Comparison of ENCODE assay signal across 1 cellular context in the genomic region with DNA sequence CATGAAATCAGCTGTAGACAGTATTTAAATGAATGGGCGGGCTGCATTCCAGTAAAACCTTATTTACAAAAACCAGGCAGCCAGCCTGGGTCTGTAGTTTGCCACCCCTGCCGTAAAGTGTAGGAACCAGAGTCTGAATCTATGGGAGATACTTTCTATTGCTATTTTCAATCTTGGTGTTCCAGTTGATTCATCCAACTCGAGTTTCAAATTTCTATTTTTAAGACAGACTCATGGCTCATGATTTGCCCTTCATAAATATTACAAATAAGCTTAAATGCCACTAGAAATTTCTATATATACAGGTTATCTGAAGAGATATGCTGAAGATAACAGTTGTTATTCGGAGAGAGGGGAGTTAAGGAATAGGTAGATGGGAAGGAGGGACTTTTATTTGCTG.
TF ChIP-seq lines count a peak whose summit lies in the region.

No MANE protein-coding gene starts in this region.

TF ChIP-seq in GM23338, 12 proteins besides CTCF, POLR2A, EP300 and RAD21 (continued from another document):
- TF ChIP-seq NANOG (IDR thresholded peaks at IDR 0.05; ENCODE audit: borderline replicate concordance): no peak
- TF ChIP-seq, protein P1, sequence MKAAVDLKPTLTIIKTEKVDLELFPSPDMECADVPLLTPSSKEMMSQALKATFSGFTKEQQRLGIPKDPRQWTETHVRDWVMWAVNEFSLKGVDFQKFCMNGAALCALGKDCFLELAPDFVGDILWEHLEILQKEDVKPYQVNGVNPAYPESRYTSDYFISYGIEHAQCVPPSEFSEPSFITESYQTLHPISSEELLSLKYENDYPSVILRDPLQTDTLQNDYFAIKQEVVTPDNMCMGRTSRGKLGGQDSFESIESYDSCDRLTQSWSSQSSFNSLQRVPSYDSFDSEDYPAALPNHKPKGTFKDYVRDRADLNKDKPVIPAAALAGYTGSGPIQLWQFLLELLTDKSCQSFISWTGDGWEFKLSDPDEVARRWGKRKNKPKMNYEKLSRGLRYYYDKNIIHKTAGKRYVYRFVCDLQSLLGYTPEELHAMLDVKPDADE (IDR thresholded peaks at IDR 0.05): no peak
- no peak for TF ChIP-seq POLR2AphosphoS5 (IDR thresholded peaks at IDR 0.05; ENCODE audit: low read depth)
- TF ChIP-seq STAT1 (IDR thresholded peaks at IDR 0.05; ENCODE audit: unreplicated experiment): no peak
- TF ChIP-seq ZNF331 (CRISPR knock-in tag; IDR thresholded peaks at IDR 0.05; ENCODE audit: low read depth): no peak
- TF ChIP-seq ZNF114 (CRISPR knock-in tag; IDR thresholded peaks at IDR 0.05): no peak
